In the genomic region with DNA sequence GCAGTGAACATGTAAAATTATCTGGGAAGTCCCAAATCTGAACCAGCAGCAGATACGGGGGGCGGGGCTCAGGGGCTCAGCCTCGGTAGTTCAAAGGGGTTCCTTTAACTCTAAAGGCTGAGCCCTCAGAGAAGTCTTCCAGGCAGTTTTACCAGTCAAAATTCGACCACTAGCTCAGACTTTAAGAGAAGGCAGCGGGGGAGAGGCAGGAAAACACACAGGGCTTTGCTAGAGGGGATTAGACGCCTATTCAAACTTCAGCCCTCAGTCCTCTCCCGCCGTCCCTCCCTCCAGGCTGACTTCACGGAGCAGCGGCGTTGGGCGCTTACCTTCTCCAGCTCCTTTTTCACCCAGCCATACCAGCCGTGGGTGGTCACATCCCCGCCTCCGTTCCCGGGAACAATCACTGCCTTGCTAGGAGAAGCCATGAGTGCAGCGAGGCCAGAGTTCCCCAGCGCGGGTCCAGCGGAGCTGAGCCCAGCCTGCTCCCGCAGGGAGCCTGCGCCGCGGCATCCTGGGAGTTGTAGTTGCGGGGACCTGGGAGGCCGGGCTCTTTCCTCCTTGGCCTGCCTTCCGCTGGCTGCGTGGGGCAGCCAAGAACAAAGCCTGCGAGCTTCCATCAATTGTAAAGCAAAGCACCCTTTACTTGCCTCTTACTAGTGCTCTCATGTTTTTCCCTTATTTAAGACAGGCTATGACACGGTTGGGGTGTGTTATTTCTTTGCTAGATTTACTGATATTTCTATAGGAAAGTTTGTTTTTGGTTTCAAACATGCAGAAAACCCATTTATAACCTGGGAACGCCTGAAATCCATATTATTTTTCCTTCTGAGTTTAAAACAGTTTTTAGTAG, we compare ENCODE assay signal across 1 cellular context.
A peak's percentile ranks its signal among the peaks of the same experiment; 100 is the strongest.
TF ChIP-seq lines count a peak whose summit lies in the region.

Gene RBBP9, minus strand, starts transcription at position 486 of the 853 bp plus-strand sequence. Its CDS starts 58 bp downstream, at position 428.

TF ChIP-seq in HepG2, 621 proteins besides CTCF, POLR2A, EP300 and RAD21 (continued from another document and continues in another):
- TF ChIP-seq ZNF572 (CRISPR knock-in tag; IDR thresholded peaks at IDR 0.05) (peak; percentile 99), ZNF75D (CRISPR knock-in tag; IDR thresholded peaks at IDR 0.05; ENCODE audit: borderline replicate concordance) (no peak), ZUFSP (CRISPR knock-in tag; IDR thresholded peaks at IDR 0.05; ENCODE audit: borderline replicate concordance) (no peak), SRSF4 (IDR thresholded peaks at IDR 0.05; ENCODE audit: low read depth, low read length, poor library complexity, severe bottlenecking) (no peak), ERF (CRISPR knock-in tag; IDR thresholded peaks at IDR 0.05) (peak; percentile 94), ZFP91 (CRISPR knock-in tag; IDR thresholded peaks at IDR 0.05; ENCODE audit: borderline replicate concordance) (peak; percentile 94; the same call in 1 of the 2 replicates), MIXL1 (CRISPR knock-in tag; IDR thresholded peaks at IDR 0.05) (peak; percentile 73), ZFP82 (CRISPR knock-in tag; IDR thresholded peaks at IDR 0.05; ENCODE audit: borderline replicate concordance) (no peak), RFX1 (IDR thresholded peaks at IDR 0.05) (no peak), ZFP37 (CRISPR knock-in tag; IDR thresholded peaks at IDR 0.05; ENCODE audit: borderline replicate concordance) (peak; percentile 45; the same call in 1 of the 2 replicates), ATRX (CRISPR knock-in tag; IDR thresholded peaks at IDR 0.05; ENCODE audit: borderline replicate concordance) (no peak), POLR2AphosphoS5 (IDR thresholded peaks at IDR 0.05; ENCODE audit: low read depth, low read length) (peak; percentile 99), ZNF782 (CRISPR knock-in tag; IDR thresholded peaks at IDR 0.05; ENCODE audit: borderline replicate concordance) (peak; percentile 92; the same call in 1 of the 2 replicates), CHCHD3 (CRISPR knock-in tag; IDR thresholded peaks at IDR 0.05) (no peak), CCDC6 (CRISPR knock-in tag; IDR thresholded peaks at IDR 0.05) (0 out of 2 replicates have a peak, but pooled peaks have one; percentile 60), ZNF781 (CRISPR knock-in tag; IDR thresholded peaks at IDR 0.05; ENCODE audit: borderline replicate concordance, not compliant biosample characterization) (peak; percentile 87), PATZ1 (CRISPR knock-in tag; IDR thresholded peaks at IDR 0.05) (peak; percentile 71), ATF7 (IDR thresholded peaks at IDR 0.05) (no peak), ATF7 (CRISPR knock-in tag; IDR thresholded peaks at IDR 0.05) (no peak), HES4 (CRISPR knock-in tag; IDR thresholded peaks at IDR 0.05; ENCODE audit: borderline replicate concordance) (peak; percentile 93), ZNF740 (CRISPR knock-in tag; IDR thresholded peaks at IDR 0.05) (no peak), ZFX (CRISPR knock-in tag; IDR thresholded peaks at IDR 0.05; ENCODE audit: low read depth) (peak; percentile 98), MATR3 (CRISPR knock-in tag; IDR thresholded peaks at IDR 0.05) (no peak), ZNF326 (CRISPR knock-in tag; IDR thresholded peaks at IDR 0.05; ENCODE audit: borderline replicate concordance) (no peak), ZNF501 (CRISPR knock-in tag; IDR thresholded peaks at IDR 0.05) (peak; percentile 99)
- TF ChIP-seq, protein P1, sequence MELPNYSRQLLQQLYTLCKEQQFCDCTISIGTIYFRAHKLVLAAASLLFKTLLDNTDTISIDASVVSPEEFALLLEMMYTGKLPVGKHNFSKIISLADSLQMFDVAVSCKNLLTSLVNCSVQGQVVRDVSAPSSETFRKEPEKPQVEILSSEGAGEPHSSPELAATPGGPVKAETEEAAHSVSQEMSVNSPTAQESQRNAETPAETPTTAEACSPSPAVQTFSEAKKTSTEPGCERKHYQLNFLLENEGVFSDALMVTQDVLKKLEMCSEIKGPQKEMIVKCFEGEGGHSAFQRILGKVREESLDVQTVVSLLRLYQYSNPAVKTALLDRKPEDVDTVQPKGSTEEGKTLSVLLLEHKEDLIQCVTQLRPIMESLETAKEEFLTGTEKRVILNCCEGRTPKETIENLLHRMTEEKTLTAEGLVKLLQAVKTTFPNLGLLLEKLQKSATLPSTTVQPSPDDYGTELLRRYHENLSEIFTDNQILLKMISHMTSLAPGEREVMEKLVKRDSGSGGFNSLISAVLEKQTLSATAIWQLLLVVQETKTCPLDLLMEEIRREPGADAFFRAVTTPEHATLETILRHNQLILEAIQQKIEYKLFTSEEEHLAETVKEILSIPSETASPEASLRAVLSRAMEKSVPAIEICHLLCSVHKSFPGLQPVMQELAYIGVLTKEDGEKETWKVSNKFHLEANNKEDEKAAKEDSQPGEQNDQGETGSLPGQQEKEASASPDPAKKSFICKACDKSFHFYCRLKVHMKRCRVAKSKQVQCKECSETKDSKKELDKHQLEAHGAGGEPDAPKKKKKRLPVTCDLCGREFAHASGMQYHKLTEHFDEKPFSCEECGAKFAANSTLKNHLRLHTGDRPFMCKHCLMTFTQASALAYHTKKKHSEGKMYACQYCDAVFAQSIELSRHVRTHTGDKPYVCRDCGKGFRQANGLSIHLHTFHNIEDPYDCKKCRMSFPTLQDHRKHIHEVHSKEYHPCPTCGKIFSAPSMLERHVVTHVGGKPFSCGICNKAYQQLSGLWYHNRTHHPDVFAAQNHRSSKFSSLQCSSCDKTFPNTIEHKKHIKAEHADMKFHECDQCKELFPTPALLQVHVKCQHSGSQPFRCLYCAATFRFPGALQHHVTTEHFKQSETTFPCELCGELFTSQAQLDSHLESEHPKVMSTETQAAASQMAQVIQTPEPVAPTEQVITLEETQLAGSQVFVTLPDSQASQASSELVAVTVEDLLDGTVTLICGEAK (IDR thresholded peaks at IDR 0.05): no peak
- TF ChIP-seq, protein P1 (CRISPR knock-in tag; IDR thresholded peaks at IDR 0.05): peak; percentile 91
- TF ChIP-seq, protein P2, sequence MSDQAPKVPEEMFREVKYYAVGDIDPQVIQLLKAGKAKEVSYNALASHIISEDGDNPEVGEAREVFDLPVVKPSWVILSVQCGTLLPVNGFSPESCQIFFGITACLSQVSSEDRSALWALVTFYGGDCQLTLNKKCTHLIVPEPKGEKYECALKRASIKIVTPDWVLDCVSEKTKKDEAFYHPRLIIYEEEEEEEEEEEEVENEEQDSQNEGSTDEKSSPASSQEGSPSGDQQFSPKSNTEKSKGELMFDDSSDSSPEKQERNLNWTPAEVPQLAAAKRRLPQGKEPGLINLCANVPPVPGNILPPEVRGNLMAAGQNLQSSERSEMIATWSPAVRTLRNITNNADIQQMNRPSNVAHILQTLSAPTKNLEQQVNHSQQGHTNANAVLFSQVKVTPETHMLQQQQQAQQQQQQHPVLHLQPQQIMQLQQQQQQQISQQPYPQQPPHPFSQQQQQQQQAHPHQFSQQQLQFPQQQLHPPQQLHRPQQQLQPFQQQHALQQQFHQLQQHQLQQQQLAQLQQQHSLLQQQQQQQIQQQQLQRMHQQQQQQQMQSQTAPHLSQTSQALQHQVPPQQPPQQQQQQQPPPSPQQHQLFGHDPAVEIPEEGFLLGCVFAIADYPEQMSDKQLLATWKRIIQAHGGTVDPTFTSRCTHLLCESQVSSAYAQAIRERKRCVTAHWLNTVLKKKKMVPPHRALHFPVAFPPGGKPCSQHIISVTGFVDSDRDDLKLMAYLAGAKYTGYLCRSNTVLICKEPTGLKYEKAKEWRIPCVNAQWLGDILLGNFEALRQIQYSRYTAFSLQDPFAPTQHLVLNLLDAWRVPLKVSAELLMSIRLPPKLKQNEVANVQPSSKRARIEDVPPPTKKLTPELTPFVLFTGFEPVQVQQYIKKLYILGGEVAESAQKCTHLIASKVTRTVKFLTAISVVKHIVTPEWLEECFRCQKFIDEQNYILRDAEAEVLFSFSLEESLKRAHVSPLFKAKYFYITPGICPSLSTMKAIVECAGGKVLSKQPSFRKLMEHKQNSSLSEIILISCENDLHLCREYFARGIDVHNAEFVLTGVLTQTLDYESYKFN (CRISPR knock-in tag; conservative IDR thresholded peaks at IDR 0.05): peak; percentile 52; the same call in 1 of the 2 replicates
- TF ChIP-seq, protein P3, sequence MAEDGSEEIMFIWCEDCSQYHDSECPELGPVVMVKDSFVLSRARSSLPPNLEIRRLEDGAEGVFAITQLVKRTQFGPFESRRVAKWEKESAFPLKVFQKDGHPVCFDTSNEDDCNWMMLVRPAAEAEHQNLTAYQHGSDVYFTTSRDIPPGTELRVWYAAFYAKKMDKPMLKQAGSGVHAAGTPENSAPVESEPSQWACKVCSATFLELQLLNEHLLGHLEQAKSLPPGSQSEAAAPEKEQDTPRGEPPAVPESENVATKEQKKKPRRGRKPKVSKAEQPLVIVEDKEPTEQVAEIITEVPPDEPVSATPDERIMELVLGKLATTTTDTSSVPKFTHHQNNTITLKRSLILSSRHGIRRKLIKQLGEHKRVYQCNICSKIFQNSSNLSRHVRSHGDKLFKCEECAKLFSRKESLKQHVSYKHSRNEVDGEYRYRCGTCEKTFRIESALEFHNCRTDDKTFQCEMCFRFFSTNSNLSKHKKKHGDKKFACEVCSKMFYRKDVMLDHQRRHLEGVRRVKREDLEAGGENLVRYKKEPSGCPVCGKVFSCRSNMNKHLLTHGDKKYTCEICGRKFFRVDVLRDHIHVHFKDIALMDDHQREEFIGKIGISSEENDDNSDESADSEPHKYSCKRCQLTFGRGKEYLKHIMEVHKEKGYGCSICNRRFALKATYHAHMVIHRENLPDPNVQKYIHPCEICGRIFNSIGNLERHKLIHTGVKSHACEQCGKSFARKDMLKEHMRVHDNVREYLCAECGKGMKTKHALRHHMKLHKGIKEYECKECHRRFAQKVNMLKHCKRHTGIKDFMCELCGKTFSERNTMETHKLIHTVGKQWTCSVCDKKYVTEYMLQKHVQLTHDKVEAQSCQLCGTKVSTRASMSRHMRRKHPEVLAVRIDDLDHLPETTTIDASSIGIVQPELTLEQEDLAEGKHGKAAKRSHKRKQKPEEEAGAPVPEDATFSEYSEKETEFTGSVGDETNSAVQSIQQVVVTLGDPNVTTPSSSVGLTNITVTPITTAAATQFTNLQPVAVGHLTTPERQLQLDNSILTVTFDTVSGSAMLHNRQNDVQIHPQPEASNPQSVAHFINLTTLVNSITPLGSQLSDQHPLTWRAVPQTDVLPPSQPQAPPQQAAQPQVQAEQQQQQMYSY (CRISPR knock-in tag; IDR thresholded peaks at IDR 0.05): peak; percentile 74
